Comparison of ENCODE assay signal across 1 cellular context in genomic region chr11:69483696-69484426, GRCh38.
TF ChIP-seq lines count a peak whose summit lies in the region.

No MANE protein-coding gene starts in this region.

TF ChIP-seq in WTC11, 78 proteins besides CTCF, POLR2A, EP300 and RAD21 (continued from another document):
- no peak for TF ChIP-seq AFF4 (CRISPR knock-in tag; IDR thresholded peaks at IDR 0.05; ENCODE audit: borderline replicate concordance)
- no peak for TF ChIP-seq TEAD1 (CRISPR knock-in tag; IDR thresholded peaks at IDR 0.05)
- TF ChIP-seq IRF1 (CRISPR knock-in tag; IDR thresholded peaks at IDR 0.05), result no peak
- no peak for TF ChIP-seq GABPB1 (CRISPR knock-in tag; IDR thresholded peaks at IDR 0.05)
- TF ChIP-seq NFE2L1 (CRISPR knock-in tag; IDR thresholded peaks at IDR 0.05), result no peak
- no peak for TF ChIP-seq HMGA2 (CRISPR knock-in tag; IDR thresholded peaks at IDR 0.05)
TF ChIP-seq in WTC11: peak in this region for 1.
